In the genomic region with DNA sequence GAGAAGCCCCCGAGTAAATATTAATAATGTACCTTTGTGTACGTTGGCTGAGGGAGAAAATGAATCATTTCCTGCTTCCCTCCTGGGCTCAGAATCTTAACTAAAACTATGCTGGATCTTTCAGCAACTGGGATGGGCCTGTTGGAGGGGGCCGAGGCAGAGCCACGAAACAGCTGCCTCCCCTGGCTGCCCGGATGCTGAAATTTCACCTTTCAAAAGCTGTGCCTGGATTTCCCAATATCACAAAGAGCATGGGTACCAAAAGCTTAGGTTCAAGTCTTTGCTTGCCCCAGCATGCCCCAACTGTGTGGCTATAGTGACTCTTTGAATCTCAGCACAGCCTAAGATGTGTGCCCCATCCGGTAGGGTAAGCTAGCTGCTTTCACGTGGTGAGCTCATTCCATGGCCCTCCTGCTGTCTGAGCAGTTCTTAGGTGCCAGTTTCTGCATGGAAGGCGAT, we compare ENCODE assay signal across 7 cellular contexts.
DNase-seq lines count a peak whose midpoint lies in the region; TF ChIP-seq lines count a peak whose summit lies in the region.

No MANE protein-coding gene starts in this region.

- intact Hi-C loops in posterior vena cava (cut with DNase I) = no loop called here

- peak; percentile 23 for DNase-seq in GM12865 (ENCODE audit: low read depth)
- peak; percentile 61 for DNase-seq in NCI-H2107 (lab: John Stamatoyannopoulos, UW)
- DNase-seq in astrocyte of the cerebellum (ENCODE audit: low read depth) = peak; percentile 70
- DNase-seq in posterior vena cava (ENCODE audit: low spot score) = peak; percentile 26
- no peak for DNase-seq in NCI-H524 treated with DMSO at 0.1 percent for 48 hours (lab: John Stamatoyannopoulos, UW)
- DNase-seq in medulla oblongata (ENCODE audit: extremely low spot score) = no peak
- DNase-seq in GM19240 (ENCODE audit: insufficient read length, low spot score) = no peak

- no peak for TF ChIP-seq CTCF in GM12865 (IDR thresholded peaks at IDR 0.05; ENCODE audit: insufficient read depth, low read depth, low read length, missing control alignments)
- TF ChIP-seq CTCF in astrocyte of the cerebellum (IDR thresholded peaks at IDR 0.05; ENCODE audit: low read depth, low read length, missing control alignments) = no peak

- in situ Hi-C loops in astrocyte of the cerebellum (cut with HindIII; ENCODE audit: low sequenced_read_pairs) = loop anchor here (25.0 kb wide), 2 partner anchors 472 to 1203 kb away; partner anchors contain the start of genes MECR, PTPRU and SDC3

- H3K4me3 ChIP-seq in GM12865 (ENCODE audit: low read depth, low read length) = no peak overlapping the region
- H3K4me3 ChIP-seq in astrocyte of the cerebellum (ENCODE audit: low read depth, low read length) = no peak overlapping the region

Comparison
In these comparisons a context has a peak if more than half of its experiments do, and no peak if none do; other contexts are left out.
1. DNase-seq: peak in GM12865 (single experiment), NCI-H2107 (single experiment), astrocyte of the cerebellum (single experiment) and posterior vena cava (single experiment); none in NCI-H524 treated with DMSO at 0.1 percent for 48 hours (single experiment), medulla oblongata (single experiment) and GM19240 (single experiment).